In the genomic region with DNA sequence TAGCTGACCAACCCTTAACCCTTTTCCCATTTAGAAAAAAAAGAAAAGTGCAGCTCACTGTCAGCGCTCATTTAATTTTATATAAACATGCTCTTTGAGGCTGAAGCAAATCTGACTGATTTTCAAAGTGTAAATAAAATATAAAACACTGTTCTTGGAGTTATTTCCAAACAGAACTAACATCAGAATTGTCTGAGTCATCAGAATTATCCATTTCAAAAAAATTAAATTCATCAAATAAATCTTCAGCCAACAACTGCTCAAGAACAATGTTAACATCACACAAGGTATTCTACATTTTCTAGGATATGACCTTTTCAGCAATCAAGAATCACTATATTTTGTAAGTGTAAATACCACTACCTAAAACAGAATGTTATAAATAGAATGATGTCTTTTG, we compare ENCODE assay signal across 8 cellular contexts.
"Had no signal": no experiment of that assay in that cellular context is flagged by ENCODE, and none has a peak within 500 bp of the region (broad histone marks: within the 10 kb centered on the region; RNA-seq: fewer than 3 reads in every experiment).

No MANE protein-coding gene starts in this region.

- ATAC-seq: GM23338 had no signal

- FAIRE-seq: H1, H54, HTR-8/SVneo had no signal

- H2AFZ ChIP-seq: GM23338 had no signal

- H3K27ac ChIP-seq: KMS-11 had no signal

- H3K4me3 ChIP-seq: GM23338 had no signal

- H3K9ac ChIP-seq: KMS-11 had no signal

- H3K4me2 ChIP-seq: GM23338, KMS-11 had no signal

- DNase-seq: H9, HCEC 1CT, KBM-7 had no signal
